Comparison of ENCODE assay signal across 9 cellular contexts in the genomic region with DNA sequence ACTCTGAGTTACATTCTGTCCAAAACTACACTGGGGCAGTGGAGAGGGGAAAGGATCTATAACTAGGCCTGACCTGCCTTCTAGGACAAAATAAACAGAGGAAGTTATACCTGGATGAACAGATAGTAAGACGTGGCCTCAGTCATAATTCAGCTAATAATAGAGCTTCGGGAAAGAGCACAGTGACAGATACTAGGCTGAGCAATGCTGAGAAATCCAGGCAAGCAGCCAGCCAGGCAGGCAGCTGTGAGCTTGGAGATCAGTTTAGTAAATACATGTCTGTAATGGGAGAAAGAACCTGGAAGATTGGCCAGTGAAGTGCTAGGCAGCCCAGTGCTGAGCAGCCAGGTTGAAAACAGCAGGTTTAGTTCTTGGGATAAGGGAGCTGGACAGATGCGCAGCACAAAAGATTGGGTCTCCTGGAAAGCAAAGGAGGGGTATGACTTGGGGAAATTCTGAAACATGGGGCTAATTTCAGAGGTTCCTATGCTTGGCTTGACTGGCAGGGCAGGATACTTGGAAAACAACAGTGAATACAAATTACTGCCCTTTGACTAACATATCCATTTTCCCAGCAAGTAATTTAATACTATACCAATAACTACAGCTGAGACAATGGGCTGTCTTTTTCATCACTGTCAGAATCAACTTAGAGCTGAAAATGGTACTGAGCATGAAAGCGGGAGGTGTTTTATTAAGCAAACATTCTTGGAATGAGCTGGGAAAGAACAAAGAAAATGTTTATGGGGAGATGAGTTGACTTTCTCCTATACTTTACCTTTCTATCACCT.
DNase-seq lines count a peak whose midpoint lies in the region; ATAC-seq, FAIRE-seq and TF ChIP-seq lines count a peak whose summit lies in the region.
"Had no signal": no experiment of that assay in that cellular context is flagged by ENCODE, and none has a peak within 500 bp of the region (broad histone marks: within the 10 kb centered on the region; RNA-seq: fewer than 3 reads in every experiment).

No MANE protein-coding gene starts in this region.

- 32 to 34% methylated on average over 4 of the region's 4 CpGs for WGBS in pancreas, 2 donors

- no peaks in the 10 kb centered on the region; the same call in 1 of the 2 replicates for H4K20me1 ChIP-seq in PC-9 (ENCODE audit: insufficient read depth)

- DNase-seq in EL (peak; percentile 68), NCI-H510A (lab: John Stamatoyannopoulos, UW) (peak; percentile 74), fibroblast of peridontal ligament (ENCODE audit: extremely low read depth) (peak; percentile 76), pancreas (peak; percentile 54 to 74 (median 70)), PC-9 (no peak)
- no peak for DNase-seq in stimulated activated CD4-positive, alpha-beta T cell treated with anti-CD3 and anti-CD28 coated beads, Interleukin-12 subunit alpha, Interleukin-12 subunit beta, amount 100 ng/mL, for 4 hours

- no peaks in the 10 kb centered on the region for H3F3A ChIP-seq in PC-9 (ENCODE audit: insufficient read depth, low read depth)

- H3K4me3 ChIP-seq in pancreas (no peak overlapping the region), PC-9 (no peak overlapping the region)

- TF ChIP-seq CTCF in pancreas (IDR thresholded peaks at IDR 0.05) (no peak), PC-9 (conservative IDR thresholded peaks at IDR 0.05) (no peak)

- no peaks in the 10 kb centered on the region for H3K36me3 ChIP-seq in pancreas
- H3K36me3 ChIP-seq in PC-9 (ENCODE audit: low read depth), result no peaks in the 10 kb centered on the region

- CTCF ChIA-PET in PC-9 (lab: Charles Lee), result no interaction called here

- no peak overlapping the region for H2AFZ ChIP-seq in PC-9

- H3K79me2 ChIP-seq in PC-9 (ENCODE audit: low read depth), result no peaks in the 10 kb centered on the region

- peak; percentile 20 for FAIRE-seq in pancreas (lab: Jason Lieb, UNC)
- FAIRE-seq: GM18507 had no signal

- peaks cover 0 to 4% (median 0%) of the 10 kb centered on the region in 4 donors for H3K27me3 ChIP-seq in pancreas
- no peaks in the 10 kb centered on the region for H3K27me3 ChIP-seq in PC-9 (ENCODE audit: insufficient read depth, low read depth)

- ATAC-seq in pancreas (peak; percentile 88 to 98 (median 98)), GM21423 (IDR thresholded peaks at IDR 0.05; ENCODE audit: unreplicated experiment) (no peak), GM18907 (IDR thresholded peaks at IDR 0.05; ENCODE audit: unreplicated experiment) (no peak)

- H3K9me2 ChIP-seq in PC-9 (ENCODE audit: insufficient read depth), result no peaks in the 10 kb centered on the region

- no peak overlapping the region for H3K4me2 ChIP-seq in PC-9

- no peak overlapping the region for H3K27ac ChIP-seq in pancreas
- H3K27ac ChIP-seq in PC-9, result no peak overlapping the region

- no peaks in the 10 kb centered on the region for H3K9me3 ChIP-seq in pancreas
- no peaks in the 10 kb centered on the region for H3K9me3 ChIP-seq in PC-9 (ENCODE audit: insufficient read depth, low read depth)

- POLR2A ChIA-PET in PC-9 (lab: Charles Lee; ENCODE audit: unreplicated experiment), result no interaction called here

- H3K4me1 ChIP-seq in pancreas (peaks cover 0 to 6% (median 0%) of the 10 kb centered on the region in 3 donors), PC-9 (replicated peaks; ENCODE audit: insufficient read depth) (no peaks in the 10 kb centered on the region)

- intact Hi-C loops in pancreas (cut with DNase I) (no loop called here), PC-9 (cut with micrococcal nuclease; ENCODE audit: unreplicated experiment) (no loop called here)

- no TSS peak for BruUV-seq in PC-9 (replicated peaks; lab: Mats Ljungman, UMichigan)

Comparison
In these comparisons a context has a peak if more than half of its experiments do, and no peak if none do; other contexts are left out.
1. DNase-seq: peak in EL (single experiment), NCI-H510A (single experiment), fibroblast of peridontal ligament (single experiment) and pancreas (6 of 6); none in stimulated activated CD4-positive, alpha-beta T cell treated with anti-CD3 and anti-CD28 coated beads, Interleukin-12 subunit alpha, Interleukin-12 subunit beta, amount 100 ng/mL, for 4 hours (single experiment) and PC-9 (0 of 2).
2. ATAC-seq: peak in pancreas (4 of 4); none in GM21423 (single experiment) and GM18907 (single experiment).